8 cellular contexts compared by ENCODE assay signal in genomic region chr1:30908886-30909777, GRCh38. TPM values are rescaled to one million over a fixed set of nuclear protein-coding genes. Genes with fewer than 3 reads are reported as not detected.
DNase-seq lines count a peak whose midpoint lies in the region; ATAC-seq and TF ChIP-seq lines count a peak whose summit lies in the region.

No MANE protein-coding gene starts in this region.

- peak overlapping the region; percentile 67 for H3K9ac ChIP-seq in skeletal muscle satellite cell (ENCODE audit: low read depth, low read length)

- peaks cover 48% of the 10 kb centered on the region for H3K27me3 Mint-ChIP-seq in activated CD8-positive, alpha-beta T cell treated with anti-CD3 and anti-CD28 coated beads for 36 hours

- no peaks in the 10 kb centered on the region for H3K9me3 ChIP-seq in skeletal muscle satellite cell (replicated peaks; ENCODE audit: low read length)

- no peak for TF ChIP-seq CTCF in activated CD8-positive, alpha-beta T cell treated with anti-CD3 and anti-CD28 coated beads for 36 hours (IDR thresholded peaks at IDR 0.05)

- H3K36me3 Mint-ChIP-seq in activated CD8-positive, alpha-beta T cell treated with anti-CD3 and anti-CD28 coated beads for 36 hours (ENCODE audit: low read depth), result no peaks in the 10 kb centered on the region

- peak; percentile 38 for DNase-seq in DMS 273 (lab: John Stamatoyannopoulos, UW; ENCODE audit: unreplicated experiment)
- no peak for DNase-seq in DMS 273 treated with DMSO at 0.1 percent for 48 hours (lab: John Stamatoyannopoulos, UW)
- DNase-seq in activated CD8-positive, alpha-beta T cell treated with anti-CD3 and anti-CD28 coated beads for 36 hours, result peak; percentile 33
- peak; percentile 50 for DNase-seq in left cardiac atrium
- no peak for DNase-seq in NCI-H187 (lab: John Stamatoyannopoulos, UW)
- DNase-seq in NCI-H446 treated with DMSO at 0.1 percent for 48 hours (lab: John Stamatoyannopoulos, UW), result no peak

- CTCF ChIA-PET in activated CD8-positive, alpha-beta T cell treated with anti-CD3 and anti-CD28 coated beads for 36 hours (lab: Charles Lee), result interaction anchor here (0.8 to 8.0 kb wide), 5 partner anchors 104 to 189 kb away, joined by 3 to 216 read pairs (median 44); partner anchors contain the start of gene MATN1

- intact Hi-C loops in activated CD8-positive, alpha-beta T cell treated with anti-CD3 and anti-CD28 coated beads for 36 hours (cut with micrococcal nuclease), result no loop called here
- intact Hi-C loops in left cardiac atrium (cut with DNase I), result loop anchor here in 1 of 2 donors (10.0 kb wide), 1 partner anchor 54 kb away; no protein-coding TSS in a partner anchor

- no peaks in the 10 kb centered on the region for H3K9me3 Mint-ChIP-seq in activated CD8-positive, alpha-beta T cell treated with anti-CD3 and anti-CD28 coated beads for 36 hours

- peak overlapping the region; percentile 72 for H3K4me3 ChIP-seq in skeletal muscle satellite cell (ENCODE audit: low read length)

- H3K27ac Mint-ChIP-seq in activated CD8-positive, alpha-beta T cell treated with anti-CD3 and anti-CD28 coated beads for 36 hours, result peak overlapping the region; percentile 25

- H3K4me1 Mint-ChIP-seq in activated CD8-positive, alpha-beta T cell treated with anti-CD3 and anti-CD28 coated beads for 36 hours (ENCODE audit: low read depth), result peaks cover 9% of the 10 kb centered on the region

- peaks cover 36% of the 10 kb centered on the region for H3K4me1 ChIP-seq in skeletal muscle satellite cell (ENCODE audit: control insufficient read depth, insufficient read depth, low read length)

- H3K4me2 ChIP-seq in skeletal muscle satellite cell (ENCODE audit: low read length), result peak overlapping the region; percentile 94

- POLR2A ChIA-PET in activated CD8-positive, alpha-beta T cell treated with anti-CD3 and anti-CD28 coated beads for 36 hours (lab: Charles Lee), result interaction anchor here (1.4 kb wide), 1 partner anchor 129 kb away, joined by 3 read pairs; no protein-coding TSS in a partner anchor

- H3K27me3 ChIP-seq in skeletal muscle satellite cell (ENCODE audit: control insufficient read depth, insufficient read depth, low read length), result no peaks in the 10 kb centered on the region

- no peaks in the 10 kb centered on the region for H3K36me3 ChIP-seq in skeletal muscle satellite cell (ENCODE audit: insufficient read depth, low read length)

- no peak for ATAC-seq in activated CD8-positive, alpha-beta T cell treated with anti-CD3 and anti-CD28 coated beads for 36 hours
- ATAC-seq in left cardiac atrium, result peak; percentile 7 to 35
- no peak for ATAC-seq in HG03108 (IDR thresholded peaks at IDR 0.05; ENCODE audit: unreplicated experiment)

- H3K4me3 Mint-ChIP-seq in activated CD8-positive, alpha-beta T cell treated with anti-CD3 and anti-CD28 coated beads for 36 hours, result peak overlapping the region; percentile 65

RNA-seq across cellular contexts. Expression of gene SDC3, which starts 0.6 kb away (rescaled TPM):
- under 1 TPM; 0.04 to 0.14 TPM for total RNA-seq in activated CD8-positive, alpha-beta T cell treated with anti-CD3 and anti-CD28 coated beads for 36 hours
- total RNA-seq in left cardiac atrium, result 10 to 100 TPM; 38.8 to 39.3 TPM
- total RNA-seq in skeletal muscle satellite cell (2012; rRNA removed), result 9.6 and 18.8 TPM in 2 replicates

Comparison
In these comparisons a context has a peak if more than half of its experiments do, and no peak if none do; other contexts are left out.
1. DNase-seq: peak in DMS 273 (single experiment), activated CD8-positive, alpha-beta T cell treated with anti-CD3 and anti-CD28 coated beads for 36 hours (single experiment) and left cardiac atrium (single experiment); none in DMS 273 treated with DMSO at 0.1 percent for 48 hours (single experiment), NCI-H187 (0 of 2) and NCI-H446 treated with DMSO at 0.1 percent for 48 hours (single experiment).
2. ATAC-seq: peak in left cardiac atrium (2 of 2); none in activated CD8-positive, alpha-beta T cell treated with anti-CD3 and anti-CD28 coated beads for 36 hours (single experiment) and HG03108 (single experiment).
3. RNA of gene SDC3, which starts 0.6 kb away (total RNA-seq): 38.8 to 39.3 TPM in left cardiac atrium; 0.04 to 0.14 TPM in activated CD8-positive, alpha-beta T cell treated with anti-CD3 and anti-CD28 coated beads for 36 hours; every median in the first group is over 10 times any median in the second.